ENCODE assay signal across 29 cellular contexts in genomic region chr7:116045532-116045931, GRCh38.
"Had no signal": no experiment of that assay in that cellular context is flagged by ENCODE, and none has a peak within 500 bp of the region (broad histone marks: within the 10 kb centered on the region; RNA-seq: fewer than 3 reads in every experiment).

No MANE protein-coding gene starts in this region.

- H3K4me1 ChIP-seq: stomach, suprapubic skin, testis, thyroid gland, tibial artery, tibial nerve, transverse colon, upper lobe of left lung, upper lobe of right lung, uterus, vagina had no signal

- H3K4me1 Mint-ChIP-seq: stimulated activated effector memory CD8-positive, alpha-beta T cell treated with anti-CD3 and anti-CD28 coated beads, Interleukin-12 subunit alpha, Interleukin-12 subunit beta, amount 100 ng/mL, for 72 hours; stimulated activated naive CD8-positive, alpha-beta T cell treated with anti-CD3 and anti-CD28 coated beads, Interleukin-15, amount 100 ng/mL, for 72 hours had no signal

- H3K9me3 ChIP-seq: suprapubic skin, testis, thoracic aorta, thyroid gland, transverse colon, upper lobe of left lung, upper lobe of right lung, uterus, vagina had no signal

- H3K27ac ChIP-seq: stomach, suprapubic skin, testis, thoracic aorta, thyroid gland, tibial artery, tibial nerve, transverse colon, upper lobe of left lung, upper lobe of right lung, uterus, vagina had no signal

- H3K36me3 Mint-ChIP-seq: stimulated activated effector memory CD8-positive, alpha-beta T cell treated with anti-CD3 and anti-CD28 coated beads, Interleukin-12 subunit alpha, Interleukin-12 subunit beta, amount 100 ng/mL, for 72 hours; type B pancreatic cell had no signal

- H3K27me3 Mint-ChIP-seq: stimulated activated memory B cell treated with anti-CD40 and anti-IgM and Interleukin-4, amounts not matched to agents 10 μg/mL and 1 μg/mL and 100 μg/mL, for 72 hours; stimulated activated naive CD8-positive, alpha-beta T cell treated with anti-CD3 and anti-CD28 coated beads, Interleukin-15, amount 100 ng/mL, for 72 hours; stimulated activated naive CD8-positive, alpha-beta T cell treated with anti-CD3 and anti-CD28 coated beads, Interleukin-15, Interleukin-2, amounts not matched to agents 100 ng/mL and 50 ng/mL, for 24 hours; type B pancreatic cell had no signal

- H3K36me3 ChIP-seq: stomach, suprapubic skin, thoracic aorta, thyroid gland, tibial artery, tibial nerve, transverse colon, upper lobe of left lung, upper lobe of right lung, uterus, vagina had no signal

- FAIRE-seq: urothelium cell line had no signal

- H3K27me3 ChIP-seq: stomach, suprapubic skin, testis, thyroid gland, tibial artery, tibial nerve, transverse colon, upper lobe of left lung, upper lobe of right lung, uterus, vagina had no signal

- DNase-seq: stimulated activated CD4-positive, alpha-beta T cell treated with anti-CD3 and anti-CD28 coated beads, Interleukin-2, amount 100 ng/mL, for 48 hours; stimulated activated CD4-positive, alpha-beta T cell treated with anti-CD3 and anti-CD28 coated beads, Interleukin-4, amount 100 ng/mL, for 1 hour; stimulated activated CD4-positive, alpha-beta T cell treated with anti-CD3 and anti-CD28 coated beads, Interleukin-4, amount 100 ng/mL, for 24 hours; stimulated activated CD4-positive, alpha-beta T cell treated with anti-CD3 and anti-CD28 coated beads, Interleukin-4, amount 100 ng/mL, for 4 hours; stimulated activated CD8-positive, alpha-beta memory T cell treated with anti-CD3 and anti-CD28 coated beads, Interleukin-4, amount 100 ng/mL, for 48 hours; stimulated activated naive B cell treated with anti-CD40 and anti-IgM and Interleukin-4, amounts not matched to agents 10 μg/mL and 1 μg/mL and 100 μg/mL, for 72 hours; stimulated activated naive CD4-positive, alpha-beta T cell; stimulated activated naive CD4-positive, alpha-beta T cell treated with Interleukin-2 at 50 U/mL for 16 hours; stimulated activated naive CD8-positive, alpha-beta T cell treated with anti-CD3 and anti-CD28 coated beads, Interleukin-15, amount 100 ng/mL, for 72 hours; stimulated activated naive CD8-positive, alpha-beta T cell treated with anti-CD3 and anti-CD28 coated beads, Interleukin-15, Interleukin-2, amounts not matched to agents 100 U/mL and 50 U/mL, for 24 hours; stomach; substantia nigra; testis; thyroid gland; tibial artery; transverse colon; trophoblast cell; upper lobe of left lung; upper lobe of right lung; uterus had no signal

- ATAC-seq: stimulated activated effector memory CD8-positive, alpha-beta T cell treated with anti-CD3 and anti-CD28 coated beads, Interleukin-12 subunit alpha, Interleukin-12 subunit beta, amount 100 ng/mL, for 72 hours; stimulated activated memory B cell treated with anti-CD40 and anti-IgM and Interleukin-4, amounts not matched to agents 10 μg/mL and 1 μg/mL and 100 μg/mL, for 72 hours; stimulated activated naive B cell treated with anti-CD40 and anti-IgM and Interleukin-4, amounts not matched to agents 10 μg/mL and 1 μg/mL and 100 μg/mL, for 72 hours; stimulated activated naive CD8-positive, alpha-beta T cell treated with anti-CD3 and anti-CD28 coated beads, Interleukin-15, amount 100 ng/mL, for 72 hours; stimulated activated naive CD8-positive, alpha-beta T cell treated with anti-CD3 and anti-CD28 coated beads, Interleukin-15, Interleukin-2, amounts not matched to agents 100 U/mL and 50 U/mL, for 24 hours; upper lobe of right lung had no signal

- H3K4me3 ChIP-seq: stomach, suprapubic skin, testis, thoracic aorta, thyroid gland, tibial artery, tibial nerve, transverse colon, upper lobe of left lung, upper lobe of right lung, uterus, vagina had no signal

- H3K9me3 Mint-ChIP-seq: stimulated activated naive CD8-positive, alpha-beta T cell treated with anti-CD3 and anti-CD28 coated beads, Interleukin-15, Interleukin-2, amounts not matched to agents 100 ng/mL and 50 ng/mL, for 24 hours; type B pancreatic cell had no signal

- H3K27ac Mint-ChIP-seq: stimulated activated effector memory CD8-positive, alpha-beta T cell treated with anti-CD3 and anti-CD28 coated beads, Interleukin-12 subunit alpha, Interleukin-12 subunit beta, amount 100 ng/mL, for 72 hours; stimulated activated memory B cell treated with anti-CD40 and anti-IgM and Interleukin-4, amounts not matched to agents 10 μg/mL and 1 μg/mL and 100 μg/mL, for 72 hours; stimulated activated naive B cell treated with anti-CD40 and anti-IgM and Interleukin-4, amounts not matched to agents 10 μg/mL and 1 μg/mL and 100 μg/mL, for 72 hours; stimulated activated naive CD8-positive, alpha-beta T cell treated with anti-CD3 and anti-CD28 coated beads, Interleukin-15, amount 100 ng/mL, for 72 hours; stimulated activated naive CD8-positive, alpha-beta T cell treated with anti-CD3 and anti-CD28 coated beads, Interleukin-15, Interleukin-2, amounts not matched to agents 100 ng/mL and 50 ng/mL, for 24 hours; type B pancreatic cell had no signal

- H3K4me3 Mint-ChIP-seq: stimulated activated effector memory CD8-positive, alpha-beta T cell treated with anti-CD3 and anti-CD28 coated beads, Interleukin-12 subunit alpha, Interleukin-12 subunit beta, amount 100 ng/mL, for 72 hours; stimulated activated memory B cell treated with anti-CD40 and anti-IgM and Interleukin-4, amounts not matched to agents 10 μg/mL and 1 μg/mL and 100 μg/mL, for 72 hours; stimulated activated naive B cell treated with anti-CD40 and anti-IgM and Interleukin-4, amounts not matched to agents 10 μg/mL and 1 μg/mL and 100 μg/mL, for 72 hours; stimulated activated naive CD8-positive, alpha-beta T cell treated with anti-CD3 and anti-CD28 coated beads, Interleukin-15, amount 100 ng/mL, for 72 hours; stimulated activated naive CD8-positive, alpha-beta T cell treated with anti-CD3 and anti-CD28 coated beads, Interleukin-15, Interleukin-2, amounts not matched to agents 100 ng/mL and 50 ng/mL, for 24 hours; type B pancreatic cell had no signal
